8 cellular contexts compared by ENCODE assay signal in the genomic region with DNA sequence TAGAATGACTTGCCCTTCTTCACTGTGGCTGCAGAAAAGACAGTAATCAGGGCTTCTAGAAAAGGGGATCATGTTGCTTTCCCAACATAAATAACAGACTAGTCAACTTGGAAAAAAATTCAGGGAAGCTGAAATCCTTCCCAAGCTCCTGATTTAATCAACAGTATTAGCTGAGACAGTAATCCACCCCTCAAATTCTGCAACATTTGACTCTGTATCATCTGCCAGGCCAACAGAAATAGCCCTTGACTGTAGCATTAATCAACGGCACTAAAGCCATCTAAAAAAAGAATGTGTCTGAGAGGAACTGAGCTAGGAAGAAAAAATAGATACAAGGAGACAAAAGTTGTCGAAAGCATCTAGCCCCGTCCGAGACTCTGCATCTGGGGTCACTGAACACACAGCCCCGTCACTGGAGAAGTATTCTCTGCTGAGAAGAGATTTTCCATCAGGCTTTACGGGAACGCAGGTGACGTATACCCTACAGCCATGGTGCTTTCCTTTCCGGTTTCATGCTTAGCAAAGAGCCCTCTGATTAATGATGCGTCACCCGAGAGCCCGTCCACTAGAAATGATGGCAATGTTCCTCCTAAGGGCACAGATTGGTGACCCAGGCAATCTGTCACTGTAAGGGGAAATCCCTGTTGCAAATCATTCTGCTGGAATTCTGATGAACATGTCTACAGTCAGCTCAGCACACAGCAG. TPM values are rescaled to one million over a fixed set of nuclear protein-coding genes. Genes with fewer than 3 reads are reported as not detected.
DNase-seq lines count a peak whose midpoint lies in the region; ATAC-seq, FAIRE-seq and TF ChIP-seq lines count a peak whose summit lies in the region.

No MANE protein-coding gene starts in this region.

- H3K9me3 ChIP-seq in K562 (replicated peaks; ENCODE audit: control insufficient read depth, insufficient read depth, low read depth, low read length) (0 out of 2 replicates have a peak, but pooled peaks cover 2% of the 10 kb centered on the region), lung (ENCODE audit: control insufficient read depth in 2 of 2, insufficient read depth in 1 of 2, low read length in 1 of 2) (no peaks in the 10 kb centered on the region)

- H4K20me1 ChIP-seq in K562 (replicated peaks; ENCODE audit: control insufficient read depth, insufficient read depth, low read length), result no peaks in the 10 kb centered on the region

- no peak for TF ChIP-seq CTCF in AG09319 (IDR thresholded peaks at IDR 0.05; ENCODE audit: low read depth, low read length)
- TF ChIP-seq CTCF in K562 (IDR thresholded peaks at IDR 0.05 in 2 of 3, conservative IDR thresholded peaks at IDR 0.05 in 1 of 3; ENCODE audit: insufficient read depth in 2 of 3, low read depth in 1 of 3, low read length in 3 of 3), result no peak
- TF ChIP-seq CTCF in lung (IDR thresholded peaks at IDR 0.05; ENCODE audit: control extremely low read depth, extremely low read depth), result no peak

- peak; percentile 71 for DNase-seq in AG09319 (ENCODE audit: extremely low read depth, low read depth)
- DNase-seq in HS-27A (ENCODE audit: low read depth), result peak; percentile 96
- no peak for DNase-seq in K562 (ENCODE audit: extremely low read depth in 1 of 4, low spot score in 3 of 4)
- no peak for DNase-seq in lung (ENCODE audit: low spot score)
- no peak for DNase-seq in foreskin melanocyte
- DNase-seq in globus pallidus (ENCODE audit: low spot score), result no peak

- H3K4me3 ChIP-seq in K562, result no peak overlapping the region
- H3K4me3 ChIP-seq in lung, result no peak overlapping the region

- FAIRE-seq in K562 (lab: Jason Lieb, UNC), result no peak

- in situ Hi-C loops in K562 (cut with MboI), result no loop called here

- TF ChIP-seq RAD21 in K562 (CRISPR knock-in tag; conservative IDR thresholded peaks at IDR 0.05 in 1 of 2, IDR thresholded peaks at IDR 0.05 in 1 of 2), result no peak

- no peak overlapping the region for H2AFZ ChIP-seq in K562 (ENCODE audit: low read depth, low read length)

- POLR2A ChIA-PET in K562 (lab: Yijun Ruan, JAX), result no interaction called here

- H3K4me1 ChIP-seq in K562 (replicated peaks in 1 of 2; ENCODE audit: control insufficient read depth in 2 of 2, insufficient read depth in 2 of 2, low read length in 2 of 2) (0 out of 5 replicates have a peak, but pooled peaks cover 0 to 3% of the 10 kb centered on the region in 2 experiments), lung (ENCODE audit: control insufficient read depth in 2 of 2, insufficient read depth in 2 of 2, low read length in 2 of 2) (peaks cover 0 to 9% of the 10 kb centered on the region in 2 donors)

- no peak for TF ChIP-seq EP300 in K562 (IDR thresholded peaks at IDR 0.05; ENCODE audit: low read length)

- ATAC-seq in K562, result no peak; the same call in 2 of the 3 replicates
- ATAC-seq in lung (ENCODE audit: insufficient read depth, low FRiP score), result no peak
- no peak for ATAC-seq in GM19463 (IDR thresholded peaks at IDR 0.05; ENCODE audit: unreplicated experiment)
- ATAC-seq in HG03159 (IDR thresholded peaks at IDR 0.05; ENCODE audit: unreplicated experiment), result no peak

- H3K27ac ChIP-seq in K562 (ENCODE audit: extremely low read depth, low read depth, low read length) (no peak overlapping the region), lung (ENCODE audit: low read depth in 1 of 2, low read length in 1 of 2) (peak overlapping the region; percentile 47 to 92)

- BruUV-seq in K562 (replicated peaks; lab: Mats Ljungman, UMichigan), result no TSS peak

- H3K27me3 ChIP-seq in K562 (ENCODE audit: control insufficient read depth in 2 of 2, insufficient read depth in 2 of 2, low read length in 2 of 2) (no peaks in the 10 kb centered on the region), lung (ENCODE audit: control insufficient read depth, insufficient read depth) (no peaks in the 10 kb centered on the region)

- H3K36me3 ChIP-seq in K562 (ENCODE audit: control insufficient read depth, insufficient read depth, low read length) (0 out of 3 replicates have a peak, but pooled peaks cover 2% of the 10 kb centered on the region), lung (ENCODE audit: control insufficient read depth in 2 of 2, insufficient read depth in 2 of 2, low read length in 2 of 2) (no peaks in the 10 kb centered on the region)

- no peak overlapping the region for H3K4me2 ChIP-seq in K562 (ENCODE audit: insufficient read depth, low read length)

- no peaks in the 10 kb centered on the region; the same call in 2 of the 3 replicates for H3K79me2 ChIP-seq in K562 (ENCODE audit: control insufficient read depth, insufficient read depth, low read length)

- CTCF ChIA-PET in K562 (lab: Yijun Ruan, JAX; ENCODE audit: low intra/inter-chr PET ratio), result no interaction called here

- intact Hi-C loops in K562 (cut with micrococcal nuclease), result no loop called here

- WGBS in K562 (ENCODE audit: insufficient coverage, low coverage, missing lambda C conversion rate), result 75% methylated on average over 12 of the region's 12 CpGs
- 53 to 68% methylated on average over 12 of the region's 12 CpGs for WGBS in lung, 2 donors

- H3K9me1 ChIP-seq in K562 (ENCODE audit: control insufficient read depth, insufficient read depth, low read length), result no peaks in the 10 kb centered on the region

- TF ChIP-seq POLR2A in K562 (conservative IDR thresholded peaks at IDR 0.05), result no peak

- no peak overlapping the region for H3K9ac ChIP-seq in K562 (ENCODE audit: insufficient read depth in 1 of 2, low read depth in 2 of 2, low read length in 2 of 2)

TF ChIP-seq in K562, 482 proteins besides CTCF, POLR2A, EP300 and RAD21 (continues in another document):
- TF ChIP-seq TEAD4 (IDR thresholded peaks at IDR 0.05; ENCODE audit: low read length), result no peak
- TF ChIP-seq TEAD4 (CRISPR knock-in tag; IDR thresholded peaks at IDR 0.05; ENCODE audit: borderline replicate concordance), result no peak
- TF ChIP-seq, protein P1, sequence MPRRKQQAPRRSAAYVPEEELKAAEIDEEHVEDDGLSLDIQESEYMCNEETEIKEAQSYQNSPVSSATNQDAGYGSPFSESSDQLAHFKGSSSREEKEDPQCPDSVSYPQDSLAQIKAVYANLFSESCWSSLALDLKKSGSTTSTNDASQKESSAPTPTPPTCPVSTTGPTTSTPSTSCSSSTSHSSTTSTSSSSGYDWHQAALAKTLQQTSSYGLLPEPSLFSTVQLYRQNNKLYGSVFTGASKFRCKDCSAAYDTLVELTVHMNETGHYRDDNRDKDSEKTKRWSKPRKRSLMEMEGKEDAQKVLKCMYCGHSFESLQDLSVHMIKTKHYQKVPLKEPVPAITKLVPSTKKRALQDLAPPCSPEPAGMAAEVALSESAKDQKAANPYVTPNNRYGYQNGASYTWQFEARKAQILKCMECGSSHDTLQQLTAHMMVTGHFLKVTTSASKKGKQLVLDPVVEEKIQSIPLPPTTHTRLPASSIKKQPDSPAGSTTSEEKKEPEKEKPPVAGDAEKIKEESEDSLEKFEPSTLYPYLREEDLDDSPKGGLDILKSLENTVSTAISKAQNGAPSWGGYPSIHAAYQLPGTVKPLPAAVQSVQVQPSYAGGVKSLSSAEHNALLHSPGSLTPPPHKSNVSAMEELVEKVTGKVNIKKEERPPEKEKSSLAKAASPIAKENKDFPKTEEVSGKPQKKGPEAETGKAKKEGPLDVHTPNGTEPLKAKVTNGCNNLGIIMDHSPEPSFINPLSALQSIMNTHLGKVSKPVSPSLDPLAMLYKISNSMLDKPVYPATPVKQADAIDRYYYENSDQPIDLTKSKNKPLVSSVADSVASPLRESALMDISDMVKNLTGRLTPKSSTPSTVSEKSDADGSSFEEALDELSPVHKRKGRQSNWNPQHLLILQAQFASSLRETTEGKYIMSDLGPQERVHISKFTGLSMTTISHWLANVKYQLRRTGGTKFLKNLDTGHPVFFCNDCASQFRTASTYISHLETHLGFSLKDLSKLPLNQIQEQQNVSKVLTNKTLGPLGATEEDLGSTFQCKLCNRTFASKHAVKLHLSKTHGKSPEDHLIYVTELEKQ (CRISPR knock-in tag; IDR thresholded peaks at IDR 0.05), result no peak

RNA-seq across cellular contexts. Expression of a gene that starts 42.1 kb away (rescaled TPM):
- total RNA-seq in K562 (2011; cell fraction: chromatin; rRNA removed; ENCODE audit: low replicate concordance), result 148 and 229 TPM in 2 replicates
- total RNA-seq in K562 (2011; cell fraction: nucleolus; rRNA removed), result 41.5 and 70.5 TPM in 2 replicates
- total RNA-seq in K562 (2011; cell fraction: nucleoplasm; rRNA removed), result 85.0 and 85.5 TPM in 2 replicates
- total RNA-seq in K562 (2014; rRNA removed) (40.1 and 43.1 TPM in 2 replicates), K562 (2014; rRNA removed; fragmentation: Illumina TruSeq; extraction: Trizol) (50.4 and 50.6 TPM in 2 replicates), K562 (2015; rRNA removed; fragmentation: Illumina TruSeq; extraction: Trizol) (51.9 and 55.1 TPM in 2 replicates), K562 (2021) (54.3 and 69.6 TPM in 2 replicates), lung (10 to 100 TPM; 60.7 to 94.2 TPM)
- polyA plus RNA-seq in K562 (2011; rRNA removed) (30.0 and 37.5 TPM in 2 replicates), K562 (2014; fragmentation: Illumina TruSeq; extraction: Trizol) (47.5 and 55.6 TPM in 2 replicates), K562 (2014; fragmentation: Nextera tagmentation; extraction: Ambion mirVana) (10 to 100 TPM; 17.0 to 20.7 TPM), K562 (2014; rRNA removed) (39.2 and 39.6 TPM in 2 replicates), lung (10 to 100 TPM; 11.5 to 30.7 TPM)
- 18.2 and 23.5 TPM in 2 replicates for polyA plus RNA-seq in K562 (2011; cell fraction: cytosol; rRNA removed)
- 34.9 and 41.6 TPM in 2 replicates for polyA plus RNA-seq in K562 (2011; cell fraction: nucleus; rRNA removed)
- 23.5 and 27.0 TPM in 2 replicates for polyA plus RNA-seq in K562 (2012)
- polyA minus RNA-seq in K562 (2011; rRNA and poly(A)+ RNA removed), result 125 and 160 TPM in 2 replicates
- 26.9 and 28.9 TPM in 2 replicates for polyA minus RNA-seq in K562 (2011; cell fraction: cytosol; rRNA and poly(A)+ RNA removed)
- polyA minus RNA-seq in K562 (2011; cell fraction: nucleus; rRNA and poly(A)+ RNA removed), result 56.0 and 75.9 TPM in 2 replicates

Comparison
In these comparisons a context has a peak if more than half of its experiments do, and no peak if none do; other contexts are left out.
1. DNase-seq: peak in AG09319 (single experiment) and HS-27A (single experiment); none in K562 (0 of 4), lung (single experiment), foreskin melanocyte (single experiment) and globus pallidus (single experiment).